Comparison of ENCODE assay signal across 25 cellular contexts in the genomic region with DNA sequence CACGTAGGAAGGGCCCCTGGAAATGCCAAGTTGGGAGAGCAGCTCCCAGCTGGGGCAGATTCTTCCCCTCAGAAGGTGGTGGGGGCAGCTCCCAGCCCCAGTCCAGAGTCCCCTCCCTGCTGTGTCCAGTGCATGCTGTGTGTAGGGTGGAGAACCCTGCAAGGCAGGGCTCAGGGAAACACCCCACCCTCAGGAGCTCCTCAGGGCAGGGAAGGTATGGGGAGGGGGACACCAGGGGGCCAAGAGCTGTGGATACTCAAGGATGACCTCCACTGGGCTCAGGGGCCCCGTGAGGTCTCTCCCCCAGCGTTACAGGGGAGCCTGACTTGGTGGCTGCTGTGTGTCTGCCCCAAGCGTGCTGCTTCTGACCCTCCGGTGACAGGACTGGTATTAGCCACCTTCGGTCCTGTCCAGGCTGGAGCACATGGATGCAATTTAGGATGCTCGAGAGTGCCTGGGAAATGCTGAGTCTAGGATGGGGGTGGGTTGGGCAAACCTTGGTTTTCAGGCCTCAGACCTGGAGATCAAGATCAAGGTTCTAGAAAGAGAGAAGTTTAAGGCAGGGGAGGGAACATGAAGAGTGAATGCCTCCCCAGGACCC. TPM values are rescaled to one million over a fixed set of nuclear protein-coding genes. Genes with fewer than 3 reads are reported as not detected.
DNase-seq lines count a peak whose midpoint lies in the region; ATAC-seq and TF ChIP-seq lines count a peak whose summit lies in the region.
"Had no signal": no experiment of that assay in that cellular context is flagged by ENCODE, and none has a peak within 500 bp of the region (broad histone marks: within the 10 kb centered on the region; RNA-seq: fewer than 3 reads in every experiment).

No MANE protein-coding gene starts in this region.

- peak overlapping the region in 1 of 2 experiments; percentile 70; a peak in 2 of 5 replicates for H3K4me3 Mint-ChIP-seq in H9
- no peak overlapping the region for H3K4me3 Mint-ChIP-seq in stimulated activated naive B cell treated with anti-CD40 and anti-IgM and Interleukin-4, amounts not matched to agents 10 μg/mL and 1 μg/mL and 100 μg/mL, for 72 hours
- H3K4me3 Mint-ChIP-seq: activated CD8-positive, alpha-beta T cell treated with anti-CD3 and anti-CD28 coated beads for 36 hours; activated naive CD8-positive, alpha-beta T cell treated with anti-CD3 and anti-CD28 coated beads, Interleukin-2, amount 10 ng/mL, durations not matched to agents 7 days and 5 days; immature natural killer cell; mesothelial cell of epicardium had no signal

- no peak for TF ChIP-seq CTCF in H9 (conservative IDR thresholded peaks at IDR 0.05)
- no peak for TF ChIP-seq CTCF in OCI-LY3 (IDR thresholded peaks at IDR 0.05; ENCODE audit: low read depth, low read length)
- no peak for TF ChIP-seq CTCF in BE2C (IDR thresholded peaks at IDR 0.05; ENCODE audit: low read depth, low read length)

- H2BK15ac ChIP-seq in H9 (ENCODE audit: low read depth, low read length) = no peak overlapping the region

- H3K56ac ChIP-seq in H9 (ENCODE audit: insufficient read length, low read depth, low read length) = no peak overlapping the region

- no peak overlapping the region for H3K27ac ChIP-seq in H9 (ENCODE audit: insufficient read length, low read depth, low read length)
- no peak overlapping the region for H3K27ac ChIP-seq in OCI-LY3 (ENCODE audit: low read length)
- H3K27ac ChIP-seq: heart right ventricle, left ventricle myocardium inferior, spleen had no signal

- no peaks in the 10 kb centered on the region for H3K79me1 ChIP-seq in H9 (ENCODE audit: insufficient read depth, low read depth, low read length, poor library complexity, severe bottlenecking)

- H3K4me3 ChIP-seq in OCI-LY3 (ENCODE audit: low read length) = peak overlapping the region; percentile 37
- H3K4me3 ChIP-seq in iPS-15b (ENCODE audit: low read depth, low read length) = peak overlapping the region; percentile 46
- H3K4me3 ChIP-seq in BE2C (ENCODE audit: low read depth, low read length) = no peak overlapping the region
- H3K4me3 ChIP-seq: heart right ventricle, left ventricle myocardium inferior, spleen had no signal

- H2BK12ac ChIP-seq in H9 (ENCODE audit: insufficient read length, low read depth, low read length) = no peak overlapping the region

- WGBS in H9 (ENCODE audit: extremely low coverage, insufficient read length, low lambda C conversion rate) = no CpG with 5 or more reads among the region's 7 CpGs

- no peak overlapping the region for H3K9ac ChIP-seq in H9 (ENCODE audit: extremely low read depth, insufficient read length, low read length)
- H3K9ac ChIP-seq in OCI-LY3 (ENCODE audit: low read length) = no peak overlapping the region
- no peak overlapping the region for H3K9ac ChIP-seq in iPS-15b (ENCODE audit: low read depth, low read length)

- H3K4me1 ChIP-seq in H9 (ENCODE audit: insufficient read depth, low read length) (peaks cover 6% of the 10 kb centered on the region; the same call in 1 of the 2 replicates), OCI-LY3 (ENCODE audit: low read length) (peaks cover 13% of the 10 kb centered on the region), iPS-15b (ENCODE audit: control insufficient read depth, insufficient read depth, low read length) (peaks cover 34% of the 10 kb centered on the region), BE2C (peaks cover 61% of the 10 kb centered on the region)

- DNase-seq in H9 (no peak), GF-D8 (lab: John Stamatoyannopoulos, UW) (no peak), cortex of kidney (lab: John Stamatoyannopoulos, UW) (no peak), BE2C (no peak)
- no peak for DNase-seq in stimulated activated naive B cell treated with anti-CD40 and anti-IgM and Interleukin-4, amounts not matched to agents 10 μg/mL and 1 μg/mL and 100 μg/mL, for 72 hours
- DNase-seq: activated CD4-positive, CD25-positive, alpha-beta regulatory T cell; activated CD8-positive, alpha-beta T cell treated with anti-CD3 and anti-CD28 coated beads for 36 hours; activated effector memory CD4-positive, alpha-beta T cell treated with anti-CD3 and anti-CD28 coated beads, Interleukin-2, amount 50 U/mL, for 16 hours; activated naive CD8-positive, alpha-beta T cell treated with anti-CD3 and anti-CD28 coated beads, Interleukin-2, amount 10 ng/mL, durations not matched to agents 7 days and 5 days; cerebellar nuclear complex; GDM1; GOT3; immature natural killer cell; naive thymus-derived CD4-positive, alpha-beta T cell; NCI-H187 treated with DMSO at 0.1 percent for 48 hours; spleen; stimulated activated CD4-positive, alpha-beta T cell treated with anti-CD3 and anti-CD28 coated beads, Interleukin-4, amount 100 ng/mL, for 1 hour; stimulated activated naive CD4-positive, alpha-beta T cell; SW 1271 had no signal

- H2BK20ac ChIP-seq in H9 (ENCODE audit: low read depth, low read length, poor library complexity, severe bottlenecking) = no peak overlapping the region

- peak overlapping the region; percentile 13; the same call in 1 of the 2 replicates for H3K14ac ChIP-seq in H9 (ENCODE audit: insufficient read depth, low read length)

- ATAC-seq in stimulated activated naive B cell treated with anti-CD40 and anti-IgM and Interleukin-4, amounts not matched to agents 10 μg/mL and 1 μg/mL and 100 μg/mL, for 72 hours (replicated peaks) = peak; percentile 4 to 8
- ATAC-seq: activated CD8-positive, alpha-beta T cell treated with anti-CD3 and anti-CD28 coated beads for 36 hours; naive thymus-derived CD4-positive, alpha-beta T cell had no signal

- no peak overlapping the region for H3K18ac ChIP-seq in H9 (ENCODE audit: insufficient read length, low read depth, low read length)

- H3K27me3 ChIP-seq in H9 (ENCODE audit: insufficient read depth, low read length) (no peaks in the 10 kb centered on the region; the same call in 1 of the 2 replicates), OCI-LY3 (ENCODE audit: low read depth, low read length) (peaks cover 12% of the 10 kb centered on the region), iPS-15b (ENCODE audit: control insufficient read depth, insufficient read depth, low read length) (peaks cover 16% of the 10 kb centered on the region), BE2C (no peaks in the 10 kb centered on the region)

- H4K8ac ChIP-seq in H9 (replicated peaks; ENCODE audit: insufficient read length, low read depth, low read length) = no peak overlapping the region

- no peak overlapping the region for H3T11ph ChIP-seq in H9 (ENCODE audit: low read length)

- H2AK5ac ChIP-seq in H9 (ENCODE audit: insufficient read length, low read length) = no peak overlapping the region

- no peak overlapping the region for H3K4ac ChIP-seq in H9 (ENCODE audit: low read depth, low read length)

- H2BK5ac ChIP-seq in H9 (ENCODE audit: insufficient read length, low read length) = no peak overlapping the region

- H4K91ac ChIP-seq in H9 (ENCODE audit: insufficient read length, low read depth, low read length) = no peak overlapping the region

- H4K20me1 ChIP-seq in H9 (ENCODE audit: control insufficient read depth, insufficient read depth, insufficient read length) (no peaks in the 10 kb centered on the region), OCI-LY3 (ENCODE audit: insufficient read depth, low read length) (no peaks in the 10 kb centered on the region)

- H3K36me3 ChIP-seq in OCI-LY3 (replicated peaks; ENCODE audit: low read depth, low read length) (no peaks in the 10 kb centered on the region), iPS-15b (ENCODE audit: control insufficient read depth, insufficient read depth, low read length) (no peaks in the 10 kb centered on the region), BE2C (no peaks in the 10 kb centered on the region)
- H3K36me3 ChIP-seq: heart right ventricle, left ventricle myocardium inferior, spleen had no signal

- peaks cover 92% of the 10 kb centered on the region for H3K27me3 Mint-ChIP-seq in H9 (ENCODE audit: low read depth)
- H3K27me3 Mint-ChIP-seq in stimulated activated naive B cell treated with anti-CD40 and anti-IgM and Interleukin-4, amounts not matched to agents 10 μg/mL and 1 μg/mL and 100 μg/mL, for 72 hours = peaks cover 0 to 25% of the 10 kb centered on the region in 2 donors

- H3K9me3 ChIP-seq in H9 (ENCODE audit: control insufficient read depth, low read depth, low read length) (no peaks in the 10 kb centered on the region), OCI-LY3 (ENCODE audit: insufficient read depth, low read length) (no peaks in the 10 kb centered on the region), iPS-15b (ENCODE audit: control insufficient read depth, insufficient read depth, low read length) (no peaks in the 10 kb centered on the region), BE2C (no peaks in the 10 kb centered on the region)
- H3K9me3 ChIP-seq: heart right ventricle, left ventricle myocardium inferior, spleen had no signal

- H2AFZ ChIP-seq in H9 (ENCODE audit: low read length) (no peak overlapping the region), OCI-LY3 (ENCODE audit: low read depth, low read length) (no peak overlapping the region)

- no peak overlapping the region; a peak in 1 of 7 replicates for H3K27ac Mint-ChIP-seq in H9
- H3K27ac Mint-ChIP-seq in stimulated activated naive B cell treated with anti-CD40 and anti-IgM and Interleukin-4, amounts not matched to agents 10 μg/mL and 1 μg/mL and 100 μg/mL, for 72 hours = no peak overlapping the region
- H3K27ac Mint-ChIP-seq: activated CD8-positive, alpha-beta T cell treated with anti-CD3 and anti-CD28 coated beads for 36 hours; activated naive CD8-positive, alpha-beta T cell treated with anti-CD3 and anti-CD28 coated beads, Interleukin-2, amount 10 ng/mL, durations not matched to agents 7 days and 5 days; mesothelial cell of epicardium had no signal

- H3K36me3 Mint-ChIP-seq in H9 (ENCODE audit: insufficient read depth in 1 of 3, low read depth in 3 of 3) = no peaks in the 10 kb centered on the region; a peak in 1 of 7 replicates
- peaks cover 2 to 7% of the 10 kb centered on the region in 2 donors for H3K36me3 Mint-ChIP-seq in stimulated activated naive B cell treated with anti-CD40 and anti-IgM and Interleukin-4, amounts not matched to agents 10 μg/mL and 1 μg/mL and 100 μg/mL, for 72 hours
- H3K36me3 Mint-ChIP-seq: activated naive CD8-positive, alpha-beta T cell treated with anti-CD3 and anti-CD28 coated beads, Interleukin-2, amount 10 ng/mL, durations not matched to agents 7 days and 5 days; mesothelial cell of epicardium had no signal

- H3K4me2 ChIP-seq in H9 (ENCODE audit: insufficient read depth, insufficient read length, low read length) (peak overlapping the region; percentile 28), OCI-LY3 (ENCODE audit: low read length) (peak overlapping the region; percentile 64)

- peaks cover 9% of the 10 kb centered on the region for H3K23me2 ChIP-seq in H9 (ENCODE audit: insufficient read length, low read depth, low read length, poor library complexity, severe bottlenecking)

- H2BK120ac ChIP-seq in H9 (ENCODE audit: low read depth, low read length, poor library complexity, severe bottlenecking) = no peak overlapping the region

- no peaks in the 10 kb centered on the region for H3K79me2 ChIP-seq in H9 (ENCODE audit: insufficient read depth, low read length)
- no peaks in the 10 kb centered on the region for H3K79me2 ChIP-seq in OCI-LY3 (ENCODE audit: low read length)

- H3K23ac ChIP-seq in H9 (ENCODE audit: insufficient read length, low read depth, low read length) = no peak overlapping the region

- no peak overlapping the region for H4K5ac ChIP-seq in H9 (ENCODE audit: insufficient read length, low read depth, low read length)

- H3K9me3 Mint-ChIP-seq in H9 = no peaks in the 10 kb centered on the region
- H3K9me3 Mint-ChIP-seq in stimulated activated naive B cell treated with anti-CD40 and anti-IgM and Interleukin-4, amounts not matched to agents 10 μg/mL and 1 μg/mL and 100 μg/mL, for 72 hours = no peaks in the 10 kb centered on the region
- H3K9me3 Mint-ChIP-seq: activated CD8-positive, alpha-beta T cell treated with anti-CD3 and anti-CD28 coated beads for 36 hours; activated naive CD8-positive, alpha-beta T cell treated with anti-CD3 and anti-CD28 coated beads, Interleukin-2, amount 10 ng/mL, durations not matched to agents 7 days and 5 days; immature natural killer cell; mesothelial cell of epicardium had no signal

- peaks cover 41 to 62% of the 10 kb centered on the region in 2 experiments for H3K4me1 Mint-ChIP-seq in H9
- H3K4me1 Mint-ChIP-seq in stimulated activated naive B cell treated with anti-CD40 and anti-IgM and Interleukin-4, amounts not matched to agents 10 μg/mL and 1 μg/mL and 100 μg/mL, for 72 hours = peaks cover 16 to 35% of the 10 kb centered on the region in 2 donors
- H3K4me1 Mint-ChIP-seq: immature natural killer cell had no signal

RNA-seq across cellular contexts. Expression of gene CABP7, which starts 16.1 kb away (rescaled TPM):
- 0.81 and 0.83 TPM in 2 replicates for total RNA-seq in H9 (2021)
- polyA plus RNA-seq in BE2C (2012; ENCODE audit: insufficient read depth, insufficient read length, low read depth) = 0.79 TPM
- total RNA-seq: heart right ventricle, left ventricle myocardium inferior, mesothelial cell of epicardium, osteocyte had no signal
